Comparison of ENCODE assay signal across 8 cellular contexts in genomic region chr3:116028157-116028556, GRCh38.
"Had no signal": no experiment of that assay in that cellular context is flagged by ENCODE, and none has a peak within 500 bp of the region (broad histone marks: within the 10 kb centered on the region; RNA-seq: fewer than 3 reads in every experiment).

No MANE protein-coding gene starts in this region.

- DNase-seq: H9, HCEC 1CT, IMR-90, KBM-7 had no signal

- FAIRE-seq: H1, H54, HTR-8/SVneo had no signal

- H2AFZ ChIP-seq: GM23338 had no signal

- H3K4me3 ChIP-seq: GM23338 had no signal

- ATAC-seq: GM23338 had no signal

- H3K4me2 ChIP-seq: GM23338 had no signal
